In genomic region chr20:42432485-42432884, GRCh38 we compare ENCODE assay signal across 26 cellular contexts.
DNase-seq lines count a peak whose midpoint lies in the region; ATAC-seq and TF ChIP-seq lines count a peak whose summit lies in the region.
"Had no signal": no experiment of that assay in that cellular context is flagged by ENCODE, and none has a peak within 500 bp of the region (broad histone marks: within the 10 kb centered on the region; RNA-seq: fewer than 3 reads in every experiment).

No MANE protein-coding gene starts in this region.

- H3K27me3 Mint-ChIP-seq in nephron (ENCODE audit: low read depth), result peaks cover 4% of the 10 kb centered on the region
- H3K27me3 Mint-ChIP-seq: CD4-positive, alpha-beta memory T cell; IgD-negative memory B cell had no signal

- H3K27ac ChIP-seq in heart right ventricle (peak overlapping the region in 8 of 10 donors; percentile 20 to 65 (median 43)), right cardiac atrium (ENCODE audit: low read length) (no peak overlapping the region), aorta (ENCODE audit: low read depth in 1 of 2, low read length in 2 of 2) (no peak overlapping the region)
- H3K27ac ChIP-seq: A549, KMS-11 had no signal

- no peak for TF ChIP-seq CTCF in heart right ventricle (IDR thresholded peaks at IDR 0.05)
- no peak for TF ChIP-seq CTCF in nephron (IDR thresholded peaks at IDR 0.05; ENCODE audit: unreplicated experiment in 3 of 3)

- H3K9me3 ChIP-seq in heart right ventricle, result no peaks in the 10 kb centered on the region
- no peaks in the 10 kb centered on the region for H3K9me3 ChIP-seq in right cardiac atrium (ENCODE audit: control insufficient read depth, low read length)
- no peaks in the 10 kb centered on the region for H3K9me3 ChIP-seq in aorta (ENCODE audit: control insufficient read depth, low read length)
- H3K9me3 ChIP-seq: A549 had no signal

- H3K4me1 ChIP-seq in heart right ventricle (peaks cover 0 to 8% (median 0%) of the 10 kb centered on the region in 9 donors), right cardiac atrium (ENCODE audit: control insufficient read depth, insufficient read depth, low read length) (no peaks in the 10 kb centered on the region), aorta (ENCODE audit: control insufficient read depth in 1 of 2, insufficient read depth in 2 of 2, low read length in 2 of 2) (no peaks in the 10 kb centered on the region)
- H3K4me1 ChIP-seq: A549 had no signal

- ATAC-seq in heart right ventricle (peak in 5 of 8 donors; percentile 27 to 62 (median 44)), right cardiac atrium (peak; percentile 25 to 43), aorta (ENCODE audit: low FRiP score) (peak; percentile 16)
- ATAC-seq in activated CD4-positive, CD25-positive, alpha-beta regulatory T cell treated with anti-CD3 and anti-CD28 coated beads, Interleukin-2, amount 50 U/mL, for 24 hours, result no peak
- ATAC-seq: A549, GM23338 had no signal

- H3K27ac Mint-ChIP-seq in nephron, result peak overlapping the region; percentile 41 to 94 (median 76)
- H3K27ac Mint-ChIP-seq: CD4-positive, alpha-beta memory T cell; GM23338; H9; IgD-negative memory B cell had no signal

- H3K4me3 ChIP-seq in heart right ventricle (no peak overlapping the region), right cardiac atrium (ENCODE audit: low read length) (no peak overlapping the region), aorta (ENCODE audit: low read length in 2 of 2) (no peak overlapping the region)
- H3K4me3 ChIP-seq: A549, GM23338 had no signal

- H3K4me3 Mint-ChIP-seq in nephron, result no peak overlapping the region
- H3K4me3 Mint-ChIP-seq: CD4-positive, alpha-beta memory T cell; GM23338; H9; IgD-negative memory B cell had no signal

- intact Hi-C loops in heart right ventricle (cut with DNase I), result no loop called here
- intact Hi-C loops in right cardiac atrium (cut with DNase I), result no loop called here
- intact Hi-C loops in aorta (cut with DNase I), result no loop called here

- no peak for DNase-seq in heart right ventricle
- no peak for DNase-seq in right cardiac atrium
- no peak for DNase-seq in aorta
- DNase-seq in iPS-NIHi7 (ENCODE audit: extremely low spot score), result no peak
- no peak for DNase-seq in DMS79 (lab: John Stamatoyannopoulos, UW)
- DNase-seq: C1 segment of cervical spinal cord; CD4-positive, alpha-beta memory T cell; COR-L47; DMS53; H9; MM.1S; NCI-H1048; NCI-H1417; NCI-H1694; NCI-H2029 treated with DMSO at 0.1 percent for 48 hours; NCI-H226; NCI-H510A; NCI-H69; RPMI8226; SHP77 treated with DMSO at 0.1 percent for 48 hours had no signal

- H3K27me3 ChIP-seq in heart right ventricle (no peaks in the 10 kb centered on the region), right cardiac atrium (ENCODE audit: control insufficient read depth, insufficient read depth) (no peaks in the 10 kb centered on the region), aorta (ENCODE audit: control insufficient read depth in 1 of 2, insufficient read depth in 2 of 2, low read length in 1 of 2) (no peaks in the 10 kb centered on the region)

- peaks cover 41% of the 10 kb centered on the region for H3K4me1 Mint-ChIP-seq in nephron
- H3K4me1 Mint-ChIP-seq: CD4-positive, alpha-beta memory T cell; GM23338; H9; IgD-negative memory B cell had no signal

- 26 to 33% methylated on average over 2 of the region's 2 CpGs for WGBS in heart right ventricle, 2 donors
- 31% methylated on average over 2 of the region's 2 CpGs for WGBS in right cardiac atrium
- 8 to 29% methylated on average over 2 of the region's 2 CpGs for WGBS in aorta, 2 donors

- no peaks in the 10 kb centered on the region for H3K9me3 Mint-ChIP-seq in nephron
- H3K9me3 Mint-ChIP-seq: H9 had no signal

- H3K36me3 Mint-ChIP-seq in nephron (ENCODE audit: low read depth), result no peaks in the 10 kb centered on the region
- H3K36me3 Mint-ChIP-seq: CD4-positive, alpha-beta memory T cell; IgD-negative memory B cell had no signal

- H3K36me3 ChIP-seq in heart right ventricle, result no peaks in the 10 kb centered on the region
- no peaks in the 10 kb centered on the region for H3K36me3 ChIP-seq in aorta (ENCODE audit: control insufficient read depth in 1 of 2, insufficient read depth in 2 of 2, low read length in 1 of 2)

Comparison
In these comparisons a context has a peak if more than half of its experiments do, and no peak if none do; other contexts are left out.
1. H3K27ac ChIP-seq: peak in heart right ventricle (8 of 10); none in right cardiac atrium (single experiment) and aorta (0 of 2).
2. ATAC-seq: peak in heart right ventricle (5 of 8), right cardiac atrium (2 of 2) and aorta (single experiment); none in activated CD4-positive, CD25-positive, alpha-beta regulatory T cell treated with anti-CD3 and anti-CD28 coated beads, Interleukin-2, amount 50 U/mL, for 24 hours (0 of 2).